Comparison of ENCODE assay signal across 12 cellular contexts in genomic region chr2:61775956-61776570, GRCh38.
DNase-seq lines count a peak whose midpoint lies in the region; ATAC-seq, FAIRE-seq and TF ChIP-seq lines count a peak whose summit lies in the region.
"Had no signal": no experiment of that assay in that cellular context is flagged by ENCODE, and none has a peak within 500 bp of the region (broad histone marks: within the 10 kb centered on the region; RNA-seq: fewer than 3 reads in every experiment).

No MANE protein-coding gene starts in this region.

- peak; percentile 87 for ATAC-seq in GM21447 (IDR thresholded peaks at IDR 0.05; ENCODE audit: unreplicated experiment)
- peak; percentile 90 for ATAC-seq in HG03135 (IDR thresholded peaks at IDR 0.05; ENCODE audit: unreplicated experiment)

- H2AFZ ChIP-seq in OCI-LY7 (ENCODE audit: low read length) = peak overlapping the region; percentile 71

- no TSS peak for BruUV-seq in OCI-LY7 (replicated peaks; lab: Mats Ljungman, UMichigan)

- POLR2A ChIA-PET in OCI-LY7 (lab: Charles Lee) = interaction anchor here (0.5 to 1.1 kb wide), 5 partner anchors 12 to 1427 kb away, joined by 4 to 8 read pairs (median 5); no protein-coding TSS in a partner anchor

- intact Hi-C loops in OCI-LY7 (cut with micrococcal nuclease; ENCODE audit: unreplicated experiment) = no loop called here

- H3K4me2 ChIP-seq in OCI-LY7 (ENCODE audit: low read length) = peak overlapping the region; percentile 79

- no peaks in the 10 kb centered on the region for H3K9me2 ChIP-seq in OCI-LY7 (ENCODE audit: insufficient read depth, low read length)

- peak overlapping the region; percentile 51 for H3K4me3 ChIP-seq in OCI-LY7 (ENCODE audit: low read depth, low read length, poor library complexity, severe bottlenecking)
- H3K4me3 ChIP-seq: cardiac muscle cell, ovary had no signal

- CTCF ChIA-PET in OCI-LY7 (lab: Charles Lee; ENCODE audit: unreplicated experiment) = no interaction called here

- peak; percentile 68 for FAIRE-seq in GM18507 (lab: Jason Lieb, UNC)

- peaks cover 29% of the 10 kb centered on the region for H3K4me1 ChIP-seq in OCI-LY7 (ENCODE audit: insufficient read depth, low read length, poor library complexity, severe bottlenecking)

- DNase-seq in GM18507 (ENCODE audit: extremely low spot score, insufficient read length, low read depth) (no peak), OCI-LY7 (ENCODE audit: low spot score) (peak; percentile 81), iPS-NIHi7 (ENCODE audit: extremely low spot score) (no peak), midbrain (lab: John Stamatoyannopoulos, UW) (no peak)
- DNase-seq in activated CD4-positive, alpha-beta T cell treated with anti-CD3 and anti-CD28 coated beads, Interleukin-2, amount 50 U/mL, for 4 hours = no peak
- DNase-seq in activated T-cell treated with anti-CD3 and anti-CD28 coated beads, Interleukin-2, amount 50 U/mL, for 48 hours = no peak
- DNase-seq: KG1, NCI-H524 treated with DMSO at 0.1 percent for 48 hours, ovary had no signal

- no peaks in the 10 kb centered on the region for H3K36me3 ChIP-seq in OCI-LY7 (ENCODE audit: insufficient read depth, low read length)
- H3K36me3 ChIP-seq: cardiac muscle cell, ovary had no signal

- H3K9me3 ChIP-seq in OCI-LY7 (ENCODE audit: low read length) = 0 out of 2 replicates have a peak, but pooled peaks cover 7% of the 10 kb centered on the region
- H3K9me3 ChIP-seq: ovary had no signal

- no peak for TF ChIP-seq CTCF in OCI-LY7 (conservative IDR thresholded peaks at IDR 0.05; ENCODE audit: low read length)

- peak overlapping the region; percentile 72 for H3K27ac ChIP-seq in OCI-LY7 (ENCODE audit: low read depth, low read length, poor library complexity, severe bottlenecking)
- H3K27ac ChIP-seq: cardiac muscle cell had no signal

- no peaks in the 10 kb centered on the region for H4K20me1 ChIP-seq in OCI-LY7 (ENCODE audit: insufficient read depth, low read length)

- no peaks in the 10 kb centered on the region for H3K79me2 ChIP-seq in OCI-LY7 (ENCODE audit: insufficient read depth, low read depth, low read length)
